Comparison of ENCODE assay signal across 1 cellular context in the genomic region with DNA sequence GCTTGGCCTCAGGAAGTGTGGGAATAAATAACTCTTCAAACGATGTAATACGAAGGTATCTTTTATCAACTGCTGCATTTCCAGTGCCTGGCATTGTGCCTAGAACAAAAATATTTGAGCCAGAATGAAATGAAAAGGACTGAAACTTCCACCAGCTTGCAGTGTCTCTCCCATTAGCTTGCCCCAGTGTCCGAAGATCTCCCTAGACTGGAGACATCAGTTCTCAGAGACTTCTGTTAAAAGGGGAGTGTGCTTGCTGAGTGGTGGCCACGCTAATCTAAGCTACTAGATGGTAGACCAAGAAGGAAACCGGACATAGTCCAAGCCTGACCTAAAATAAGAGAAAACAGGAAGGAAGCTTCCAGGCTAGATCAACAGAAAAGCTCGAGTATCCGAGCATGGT.
TF ChIP-seq lines count a peak whose summit lies in the region.

No MANE protein-coding gene starts in this region.

TF ChIP-seq in SK-N-SH treated with all-trans-retinoic acid at 6 μM for 48 hours, 23 proteins besides CTCF, POLR2A, EP300 and RAD21 (continued from another document):
- TF ChIP-seq, protein P1, sequence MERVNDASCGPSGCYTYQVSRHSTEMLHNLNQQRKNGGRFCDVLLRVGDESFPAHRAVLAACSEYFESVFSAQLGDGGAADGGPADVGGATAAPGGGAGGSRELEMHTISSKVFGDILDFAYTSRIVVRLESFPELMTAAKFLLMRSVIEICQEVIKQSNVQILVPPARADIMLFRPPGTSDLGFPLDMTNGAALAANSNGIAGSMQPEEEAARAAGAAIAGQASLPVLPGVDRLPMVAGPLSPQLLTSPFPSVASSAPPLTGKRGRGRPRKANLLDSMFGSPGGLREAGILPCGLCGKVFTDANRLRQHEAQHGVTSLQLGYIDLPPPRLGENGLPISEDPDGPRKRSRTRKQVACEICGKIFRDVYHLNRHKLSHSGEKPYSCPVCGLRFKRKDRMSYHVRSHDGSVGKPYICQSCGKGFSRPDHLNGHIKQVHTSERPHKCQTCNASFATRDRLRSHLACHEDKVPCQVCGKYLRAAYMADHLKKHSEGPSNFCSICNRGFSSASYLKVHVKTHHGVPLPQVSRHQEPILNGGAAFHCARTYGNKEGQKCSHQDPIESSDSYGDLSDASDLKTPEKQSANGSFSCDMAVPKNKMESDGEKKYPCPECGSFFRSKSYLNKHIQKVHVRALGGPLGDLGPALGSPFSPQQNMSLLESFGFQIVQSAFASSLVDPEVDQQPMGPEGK (CRISPR knock-in tag; IDR thresholded peaks at IDR 0.05; ENCODE audit: borderline replicate concordance), result no peak
- no peak for TF ChIP-seq ARNTL (CRISPR knock-in tag; IDR thresholded peaks at IDR 0.05; ENCODE audit: borderline replicate concordance, low read depth)
- TF ChIP-seq, protein P2, sequence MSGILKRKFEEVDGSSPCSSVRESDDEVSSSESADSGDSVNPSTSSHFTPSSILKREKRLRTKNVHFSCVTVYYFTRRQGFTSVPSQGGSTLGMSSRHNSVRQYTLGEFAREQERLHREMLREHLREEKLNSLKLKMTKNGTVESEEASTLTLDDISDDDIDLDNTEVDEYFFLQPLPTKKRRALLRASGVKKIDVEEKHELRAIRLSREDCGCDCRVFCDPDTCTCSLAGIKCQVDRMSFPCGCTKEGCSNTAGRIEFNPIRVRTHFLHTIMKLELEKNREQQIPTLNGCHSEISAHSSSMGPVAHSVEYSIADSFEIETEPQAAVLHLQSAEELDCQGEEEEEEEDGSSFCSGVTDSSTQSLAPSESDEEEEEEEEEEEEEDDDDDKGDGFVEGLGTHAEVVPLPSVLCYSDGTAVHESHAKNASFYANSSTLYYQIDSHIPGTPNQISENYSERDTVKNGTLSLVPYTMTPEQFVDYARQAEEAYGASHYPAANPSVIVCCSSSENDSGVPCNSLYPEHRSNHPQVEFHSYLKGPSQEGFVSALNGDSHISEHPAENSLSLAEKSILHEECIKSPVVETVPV (CRISPR knock-in tag; IDR thresholded peaks at IDR 0.05), result no peak
- no peak for TF ChIP-seq OSR1 (CRISPR knock-in tag; IDR thresholded peaks at IDR 0.05)
- TF ChIP-seq ESRRG (CRISPR knock-in tag; IDR thresholded peaks at IDR 0.05), result no peak
- no peak for TF ChIP-seq RARB (CRISPR knock-in tag; IDR thresholded peaks at IDR 0.05)
- TF ChIP-seq SNAI2 (CRISPR knock-in tag; IDR thresholded peaks at IDR 0.05), result no peak
- TF ChIP-seq ZFP3 (CRISPR knock-in tag; IDR thresholded peaks at IDR 0.05), result no peak
